In the genomic region with DNA sequence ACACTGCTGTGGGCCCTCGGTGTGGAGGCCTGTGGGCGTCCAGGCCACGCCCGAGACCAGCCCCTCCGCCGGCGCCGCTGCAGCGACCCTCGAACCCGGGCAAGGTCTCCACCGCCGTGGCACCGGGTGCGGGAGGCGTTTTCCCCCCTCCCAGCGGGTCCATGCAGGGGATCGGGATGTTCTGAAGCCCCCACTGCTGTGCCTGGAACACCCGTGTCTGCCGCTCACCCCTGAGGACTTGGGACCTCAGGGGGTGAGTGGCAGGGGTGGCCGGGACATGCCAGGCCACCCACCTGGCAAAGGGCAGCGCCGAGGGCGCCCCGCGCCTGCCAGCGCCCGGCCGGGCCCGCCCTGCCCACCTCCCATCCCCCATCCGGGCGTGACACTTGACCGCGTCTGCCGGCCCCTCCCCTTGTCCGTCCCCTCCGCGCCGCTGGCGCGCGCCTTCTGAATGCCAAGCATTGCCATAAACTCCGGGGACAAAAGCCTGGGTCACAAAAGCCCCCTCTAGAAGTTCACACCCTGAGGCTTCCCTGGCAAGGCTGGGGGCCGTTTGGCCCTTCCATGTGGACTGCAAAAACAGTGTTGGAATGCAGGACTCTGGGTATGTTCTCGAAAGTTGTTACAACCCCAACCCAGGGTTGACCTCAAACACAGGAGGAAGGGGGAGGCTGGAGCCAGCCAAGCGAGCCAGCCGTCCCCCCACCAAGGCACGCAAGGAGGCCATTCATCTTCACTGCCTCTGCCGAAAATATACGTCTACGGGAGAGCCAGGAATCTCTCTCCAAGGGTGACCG, we compare ENCODE assay signal across 8 cellular contexts. TPM values are rescaled to one million over a fixed set of nuclear protein-coding genes. Genes with fewer than 3 reads are reported as not detected.
DNase-seq lines count a peak whose midpoint lies in the region; ATAC-seq and TF ChIP-seq lines count a peak whose summit lies in the region.

No MANE protein-coding gene starts in this region.

- no peak for TF ChIP-seq CTCF in psoas muscle (IDR thresholded peaks at IDR 0.05)

- H3K36me3 Mint-ChIP-seq in activated naive CD8-positive, alpha-beta T cell treated with anti-CD3 and anti-CD28 coated beads, Interleukin-2, amount 50 U/mL, for 24 hours (ENCODE audit: low read depth), result peaks cover 2% of the 10 kb centered on the region

- 38 to 50% (median 44%) methylated on average over 38 to 52 of the region's 52 CpGs for WGBS in psoas muscle, 3 donors

- H3K36me3 ChIP-seq in ES-I3 (ENCODE audit: insufficient read depth, low read length) (no peaks in the 10 kb centered on the region), psoas muscle (ENCODE audit: insufficient read depth in 1 of 2, low read depth in 1 of 2) (no peaks in the 10 kb centered on the region), HAP-1 (replicated peaks) (no peaks in the 10 kb centered on the region)

- no peaks in the 10 kb centered on the region for H3K9me3 ChIP-seq in ES-I3 (ENCODE audit: control insufficient read depth, insufficient read depth, low read length)
- no peaks in the 10 kb centered on the region for H3K9me3 ChIP-seq in psoas muscle
- H3K9me3 ChIP-seq in HAP-1, result no peaks in the 10 kb centered on the region

- H3K27ac ChIP-seq in psoas muscle, result peak overlapping the region; percentile 94

- H3K9ac ChIP-seq in ES-I3 (ENCODE audit: low read depth, low read length), result peak overlapping the region; percentile 45; the same call in 1 of the 2 replicates

- ATAC-seq in activated naive CD8-positive, alpha-beta T cell treated with anti-CD3 and anti-CD28 coated beads, Interleukin-2, amount 50 U/mL, for 24 hours, result peak; percentile 22
- peak; percentile 76 for ATAC-seq in left ventricle myocardium superior
- ATAC-seq in psoas muscle, result peak; percentile 59 to 72 (median 68)

- H3K9me3 Mint-ChIP-seq in activated naive CD8-positive, alpha-beta T cell treated with anti-CD3 and anti-CD28 coated beads, Interleukin-2, amount 50 U/mL, for 24 hours, result no peaks in the 10 kb centered on the region

- peak; percentile 37 for DNase-seq in H4 (ENCODE audit: low spot score)
- DNase-seq in NCI-H69 (lab: John Stamatoyannopoulos, UW), result peak; percentile 65
- DNase-seq in activated naive CD8-positive, alpha-beta T cell treated with anti-CD3 and anti-CD28 coated beads, Interleukin-2, amount 50 U/mL, for 24 hours, result peak; percentile 62
- DNase-seq in left ventricle myocardium superior, result peak; percentile 84
- DNase-seq in psoas muscle, result peak; percentile 81 to 86
- no peak for DNase-seq in HAP-1 (ENCODE audit: low spot score in 2 of 2)
- no peak for DNase-seq in COR-L47 (lab: John Stamatoyannopoulos, UW)

- peaks cover 4% of the 10 kb centered on the region for H3K27me3 Mint-ChIP-seq in activated naive CD8-positive, alpha-beta T cell treated with anti-CD3 and anti-CD28 coated beads, Interleukin-2, amount 50 U/mL, for 24 hours

- intact Hi-C loops in left ventricle myocardium superior (cut with micrococcal nuclease), result no loop called here
- intact Hi-C loops in psoas muscle (cut with DNase I), result loop anchor here in 1 of 2 donors (5.0 kb wide), 1 partner anchor 77 kb away; no protein-coding TSS in a partner anchor

- in situ Hi-C loops in HAP-1 (cut with MboI; ENCODE audit: low sequenced_read_pairs), result no loop called here

- peaks cover 11% of the 10 kb centered on the region for H3K4me1 Mint-ChIP-seq in activated naive CD8-positive, alpha-beta T cell treated with anti-CD3 and anti-CD28 coated beads, Interleukin-2, amount 50 U/mL, for 24 hours

- peaks cover 16% of the 10 kb centered on the region for H3K4me1 ChIP-seq in ES-I3 (ENCODE audit: insufficient read depth, low read length)
- peaks cover 17% of the 10 kb centered on the region for H3K4me1 ChIP-seq in psoas muscle
- no peaks in the 10 kb centered on the region for H3K4me1 ChIP-seq in HAP-1

- H3K4me3 ChIP-seq in psoas muscle (peak overlapping the region; percentile 72), HAP-1 (no peak overlapping the region)

- no peak overlapping the region for H3K27ac Mint-ChIP-seq in activated naive CD8-positive, alpha-beta T cell treated with anti-CD3 and anti-CD28 coated beads, Interleukin-2, amount 50 U/mL, for 24 hours

- H3K27me3 ChIP-seq in psoas muscle (ENCODE audit: insufficient read depth in 3 of 3, low read length in 2 of 3) (no peaks in the 10 kb centered on the region), HAP-1 (ENCODE audit: low read depth) (no peaks in the 10 kb centered on the region)

- H3K4me3 Mint-ChIP-seq in activated naive CD8-positive, alpha-beta T cell treated with anti-CD3 and anti-CD28 coated beads, Interleukin-2, amount 50 U/mL, for 24 hours, result peak overlapping the region; percentile 81

RNA-seq across cellular contexts. Expression of gene KCNQ1OT1, which starts 0.8 kb away (rescaled TPM):
- total RNA-seq in H4 (2014; rRNA removed; shearing (Covaris generic)), result 0.14 and 0.17 TPM in 2 replicates
- total RNA-seq in left ventricle myocardium superior (0.35 TPM), psoas muscle (under 1 TPM; 0.30 to 0.56 (median 0.42) TPM)
- polyA plus RNA-seq in psoas muscle, result under 1 TPM; 0.01 to 0.16 (median 0.03) TPM

Comparison
In these comparisons a context has a peak if more than half of its experiments do, and no peak if none do; other contexts are left out.
1. DNase-seq: peak in H4 (single experiment), NCI-H69 (single experiment), activated naive CD8-positive, alpha-beta T cell treated with anti-CD3 and anti-CD28 coated beads, Interleukin-2, amount 50 U/mL, for 24 hours (single experiment), left ventricle myocardium superior (single experiment) and psoas muscle (2 of 2); none in HAP-1 (0 of 2) and COR-L47 (single experiment).
2. ATAC-seq: peak in every context shown above with its lines; median percentile 76 in left ventricle myocardium superior; 68 in psoas muscle; 22 in activated naive CD8-positive, alpha-beta T cell treated with anti-CD3 and anti-CD28 coated beads, Interleukin-2, amount 50 U/mL, for 24 hours.